In genomic region chr12:106605254-106605653, GRCh38 we compare ENCODE assay signal across 41 cellular contexts. TPM values are rescaled to one million over a fixed set of nuclear protein-coding genes. Genes with fewer than 3 reads are reported as not detected.
"Had no signal": no experiment of that assay in that cellular context is flagged by ENCODE, and none has a peak within 500 bp of the region (broad histone marks: within the 10 kb centered on the region; RNA-seq: fewer than 3 reads in every experiment).

No MANE protein-coding gene starts in this region.

- H3K27me3 ChIP-seq: adrenal gland, ascending aorta, body of pancreas, breast epithelium, cardiac muscle cell had no signal

- H3K9me3 Mint-ChIP-seq: activated naive CD4-positive, alpha-beta T cell treated with anti-CD3 and anti-CD28 coated beads for 36 hours; activated naive CD4-positive, alpha-beta T cell treated with anti-CD3 and anti-CD28 coated beads, Interleukin-2, amount 50 U/mL, for 24 hours; activated T-helper 17 cell treated with anti-CD3 and anti-CD28 coated beads, Interleukin-2, amount 50 U/mL, for 72 hours; central memory CD8-positive, alpha-beta T cell had no signal

- H3K4me3 Mint-ChIP-seq: activated naive CD4-positive, alpha-beta T cell treated with anti-CD3 and anti-CD28 coated beads for 36 hours; activated naive CD4-positive, alpha-beta T cell treated with anti-CD3 and anti-CD28 coated beads, Interleukin-2, amount 10 ng/mL, durations not matched to agents 7 days and 5 days; activated naive CD4-positive, alpha-beta T cell treated with anti-CD3 and anti-CD28 coated beads, Interleukin-2, amount 50 U/mL, for 24 hours; activated naive CD8-positive, alpha-beta T cell; activated naive CD8-positive, alpha-beta T cell treated with anti-CD3 and anti-CD28 coated beads for 36 hours; activated naive CD8-positive, alpha-beta T cell treated with anti-CD3 and anti-CD28 coated beads, Interleukin-2, amount 10 ng/mL, durations not matched to agents 7 days and 5 days; activated naive CD8-positive, alpha-beta T cell treated with anti-CD3 and anti-CD28 coated beads, Interleukin-2, amount 50 U/mL, for 24 hours; activated T-cell treated with anti-CD3 and anti-CD28 coated beads, Interleukin-2, amount 50 U/mL, for 24 hours; activated T-cell treated with anti-CD3 and anti-CD28 coated beads, Interleukin-2, amount 50 U/mL, for 4 hours; activated T-cell treated with anti-CD3 and anti-CD28 coated beads, Interleukin-2, amount 50 U/mL, for 72 hours; activated T-helper 1 cell treated with anti-CD3 and anti-CD28 coated beads, Interleukin-12 subunit alpha, Interleukin-12 subunit beta, Interleukin-2, Interleukin-4 antibody, amounts not matched to agents 30 ng/mL and 10 ng/mL and 1 ng/mL, durations not matched to agents 14 hours and 24 hours and 36 hours; activated T-helper 17 cell treated with anti-CD3 and anti-CD28 coated beads, Interleukin-2, amount 50 U/mL, for 72 hours; brain; central memory CD8-positive, alpha-beta T cell had no signal

- H3K36me3 ChIP-seq: adrenal gland, ascending aorta, breast epithelium, cardiac muscle cell had no signal

- H3K27ac Mint-ChIP-seq: activated naive CD4-positive, alpha-beta T cell treated with anti-CD3 and anti-CD28 coated beads for 36 hours; activated naive CD4-positive, alpha-beta T cell treated with anti-CD3 and anti-CD28 coated beads, Interleukin-2, amount 10 ng/mL, durations not matched to agents 7 days and 5 days; activated naive CD4-positive, alpha-beta T cell treated with anti-CD3 and anti-CD28 coated beads, Interleukin-2, amount 50 U/mL, for 24 hours; activated naive CD4-positive, alpha-beta T cell treated with anti-CD3 and anti-CD28 coated beads, Interleukin-2, amount 50 U/mL, for 72 hours; activated naive CD8-positive, alpha-beta T cell; activated naive CD8-positive, alpha-beta T cell treated with anti-CD3 and anti-CD28 coated beads for 36 hours; activated naive CD8-positive, alpha-beta T cell treated with anti-CD3 and anti-CD28 coated beads, Interleukin-2, amount 10 ng/mL, durations not matched to agents 7 days and 5 days; activated naive CD8-positive, alpha-beta T cell treated with anti-CD3 and anti-CD28 coated beads, Interleukin-2, amount 50 U/mL, for 24 hours; activated T-cell treated with anti-CD3 and anti-CD28 coated beads, Interleukin-2, amount 50 U/mL, for 24 hours; activated T-cell treated with anti-CD3 and anti-CD28 coated beads, Interleukin-2, amount 50 U/mL, for 72 hours; activated T-helper 1 cell treated with anti-CD3 and anti-CD28 coated beads, Interleukin-12 subunit alpha, Interleukin-12 subunit beta, Interleukin-2, Interleukin-4 antibody, amounts not matched to agents 30 ng/mL and 10 ng/mL and 1 ng/mL, durations not matched to agents 14 hours and 24 hours and 36 hours; activated T-helper 17 cell treated with anti-CD3 and anti-CD28 coated beads, Interleukin-2, amount 50 U/mL, for 72 hours; activated T-helper 2 cell treated with anti-CD3 and anti-CD28 coated beads, Interferon-gamma antibody, Interleukin-2, Interleukin-4, amounts not matched to agents 10 μg/mL and 5 μg/mL and 100 μg/mL, durations not matched to agents 14 hours and 24 hours and 36 hours; brain had no signal

- ATAC-seq: activated naive CD4-positive, alpha-beta T cell treated with anti-CD3 and anti-CD28 coated beads, Interleukin-2, amount 50 U/mL, for 72 hours; activated naive CD8-positive, alpha-beta T cell treated with anti-CD3 and anti-CD28 coated beads, Interleukin-2, amount 50 U/mL, for 24 hours; activated T-cell treated with anti-CD3 and anti-CD28 coated beads, Interleukin-2, amount 50 U/mL, for 4 hours; activated T-cell treated with anti-CD3 and anti-CD28 coated beads, Interleukin-2, amount 50 U/mL, for 72 hours; activated T-helper 17 cell treated with anti-CD3 and anti-CD28 coated beads, Interleukin-2, amount 50 U/mL, for 72 hours; body of pancreas had no signal

- H3K9me3 ChIP-seq: adrenal gland, ascending aorta, body of pancreas had no signal

- H3K4me1 ChIP-seq: adrenal gland, ascending aorta, body of pancreas, breast epithelium had no signal

- H3K4me1 Mint-ChIP-seq: activated naive CD4-positive, alpha-beta T cell treated with anti-CD3 and anti-CD28 coated beads, Interleukin-2, amount 10 ng/mL, durations not matched to agents 7 days and 5 days; activated naive CD4-positive, alpha-beta T cell treated with anti-CD3 and anti-CD28 coated beads, Interleukin-2, amount 50 U/mL, for 24 hours; activated naive CD8-positive, alpha-beta T cell treated with anti-CD3 and anti-CD28 coated beads for 36 hours; activated naive CD8-positive, alpha-beta T cell treated with anti-CD3 and anti-CD28 coated beads, Interleukin-2, amount 10 ng/mL, durations not matched to agents 7 days and 5 days; activated naive CD8-positive, alpha-beta T cell treated with anti-CD3 and anti-CD28 coated beads, Interleukin-2, amount 50 U/mL, for 24 hours; activated T-helper 17 cell treated with anti-CD3 and anti-CD28 coated beads, Interleukin-2, amount 50 U/mL, for 72 hours; central memory CD8-positive, alpha-beta T cell had no signal

- H3K36me3 Mint-ChIP-seq: activated naive CD4-positive, alpha-beta T cell treated with anti-CD3 and anti-CD28 coated beads, Interleukin-2, amount 10 ng/mL, durations not matched to agents 7 days and 5 days; activated naive CD4-positive, alpha-beta T cell treated with anti-CD3 and anti-CD28 coated beads, Interleukin-2, amount 50 U/mL, for 24 hours; activated naive CD8-positive, alpha-beta T cell; activated naive CD8-positive, alpha-beta T cell treated with anti-CD3 and anti-CD28 coated beads for 36 hours; activated naive CD8-positive, alpha-beta T cell treated with anti-CD3 and anti-CD28 coated beads, Interleukin-2, amount 10 ng/mL, durations not matched to agents 7 days and 5 days had no signal

- DNase-seq: activated effector memory CD4-positive, alpha-beta T cell treated with anti-CD3 and anti-CD28 coated beads, Interleukin-2, amount 50 U/mL, for 16 hours; activated effector memory CD4-positive, alpha-beta T cell treated with Interleukin-2 at 50 U/mL for 16 hours; activated gamma-delta T cell; activated gamma-delta T cell treated with Interleukin-2 at 50 U/mL for 16 hours; activated naive CD4-positive, alpha-beta T cell; activated naive CD4-positive, alpha-beta T cell treated with anti-CD3 and anti-CD28 coated beads for 36 hours; activated naive CD4-positive, alpha-beta T cell treated with anti-CD3 and anti-CD28 coated beads, Interleukin-2, amount 10 ng/mL, durations not matched to agents 7 days and 5 days; activated naive CD4-positive, alpha-beta T cell treated with anti-CD3 and anti-CD28 coated beads, Interleukin-2, amount 50 U/mL, for 16 hours; activated naive CD4-positive, alpha-beta T cell treated with Interleukin-2 at 50 U/mL for 16 hours; activated naive CD8-positive, alpha-beta T cell treated with anti-CD3 and anti-CD28 coated beads for 36 hours; activated naive CD8-positive, alpha-beta T cell treated with anti-CD3 and anti-CD28 coated beads, Interleukin-2, amount 10 ng/mL, durations not matched to agents 7 days and 5 days; activated naive CD8-positive, alpha-beta T cell treated with anti-CD3 and anti-CD28 coated beads, Interleukin-2, amount 50 U/mL, for 24 hours; activated T-cell treated with anti-CD3 and anti-CD28 coated beads for 4 hours; activated T-cell treated with anti-CD3 and anti-CD28 coated beads, Interleukin-2, amount 50 U/mL, for 1 hour; activated T-cell treated with anti-CD3 and anti-CD28 coated beads, Interleukin-2, amount 50 U/mL, for 24 hours; activated T-cell treated with anti-CD3 and anti-CD28 coated beads, Interleukin-2, amount 50 U/mL, for 4 hours; activated T-cell treated with anti-CD3 and anti-CD28 coated beads, Interleukin-2, amount 50 U/mL, for 48 hours; activated T-cell treated with anti-CD3 and anti-CD28 coated beads, Interleukin-2, amount 50 U/mL, for 72 hours; adrenal gland; amniotic stem cell; amygdala; anterior cingulate cortex; aorta; body of pancreas; central memory CD4-positive, alpha-beta T cell; cerebellar nuclear complex had no signal

- H3K4me3 ChIP-seq: adrenal gland, ascending aorta, body of pancreas, breast epithelium, cardiac muscle cell had no signal

- H3K27ac ChIP-seq: adrenal gland, ascending aorta, body of pancreas, breast epithelium, cardiac muscle cell had no signal

- FAIRE-seq: astrocyte had no signal

RNA-seq across cellular contexts. Expression of gene RFX4, which starts 22.4 kb away (rescaled TPM):
- total RNA-seq: activated naive CD4-positive, alpha-beta T cell treated with anti-CD3 and anti-CD28 coated beads for 36 hours; activated naive CD4-positive, alpha-beta T cell treated with anti-CD3 and anti-CD28 coated beads, Interleukin-2, amount 50 U/mL, for 72 hours; activated naive CD8-positive, alpha-beta T cell treated with anti-CD3 and anti-CD28 coated beads for 36 hours; activated naive CD8-positive, alpha-beta T cell treated with anti-CD3 and anti-CD28 coated beads, Interleukin-2, amount 10 ng/mL, durations not matched to agents 7 days and 5 days; activated T-cell treated with anti-CD3 and anti-CD28 coated beads, Interleukin-2, amount 50 U/mL, for 4 hours; activated T-cell treated with anti-CD3 and anti-CD28 coated beads, Interleukin-2, amount 50 U/mL, for 72 hours; activated T-helper 1 cell treated with anti-CD3 and anti-CD28 coated beads, Interleukin-12 subunit alpha, Interleukin-12 subunit beta, Interleukin-2, Interleukin-4 antibody, amounts not matched to agents 30 ng/mL and 10 ng/mL and 1 ng/mL, durations not matched to agents 14 hours and 24 hours and 36 hours; activated T-helper 17 cell treated with anti-CD3 and anti-CD28 coated beads, Interleukin-2, amount 50 U/mL, for 72 hours; activated T-helper 2 cell treated with anti-CD3 and anti-CD28 coated beads, Interferon-gamma antibody, Interleukin-2, Interleukin-4, amounts not matched to agents 10 μg/mL and 5 μg/mL and 100 μg/mL, durations not matched to agents 14 hours and 24 hours and 36 hours; adrenal gland; aorta; ascending aorta; body of pancreas; bronchial epithelial cell; cardiac muscle cell; cardiac septum; chondrocyte had no signal
- polyA plus RNA-seq: aorta, cardiac muscle cell had no signal
